In genomic region chr1:205147191-205147590, GRCh38 we compare ENCODE assay signal across 16 cellular contexts. TPM values are rescaled to one million over a fixed set of nuclear protein-coding genes. Genes with fewer than 3 reads are reported as not detected.
DNase-seq lines count a peak whose midpoint lies in the region; ATAC-seq, FAIRE-seq and TF ChIP-seq lines count a peak whose summit lies in the region.
"Had no signal": no experiment of that assay in that cellular context is flagged by ENCODE, and none has a peak within 500 bp of the region (broad histone marks: within the 10 kb centered on the region; RNA-seq: fewer than 3 reads in every experiment).

No MANE protein-coding gene starts in this region.

- H3K79me2 ChIP-seq in trophoblast cell (ENCODE audit: control insufficient read depth, insufficient read depth, low read length, poor library complexity): no peaks in the 10 kb centered on the region

- no peaks in the 10 kb centered on the region for H3K9me3 ChIP-seq in HUES48 (ENCODE audit: control insufficient read depth, insufficient read depth, low read length)
- no peaks in the 10 kb centered on the region for H3K9me3 ChIP-seq in trophoblast cell (ENCODE audit: insufficient read depth, low read depth, low read length)

- DNase-seq in AG09309 (ENCODE audit: low read depth): peak; percentile 57
- peak; percentile 21 for DNase-seq in bronchial epithelial cell (ENCODE audit: low read depth)
- DNase-seq in kidney tubule cell (ENCODE audit: low spot score): peak; percentile 93
- DNase-seq in trophoblast cell: no peak
- DNase-seq in activated CD8-positive, alpha-beta memory T cell treated with anti-CD3 and anti-CD28 coated beads, Interleukin-2, amount 10 ng/mL, durations not matched to agents 7 days and 5 days: no peak
- DNase-seq: activated CD4-positive, CD25-positive, alpha-beta regulatory T cell treated with anti-CD3 and anti-CD28 coated beads, Interleukin-2, amount 50 U/mL, for 72 hours; caudate nucleus; GDM1; KG1; NCI-H1694 treated with DMSO at 0.1 percent for 48 hours; stimulated activated CD4-positive, alpha-beta T cell treated with anti-CD3 and anti-CD28 coated beads, Interleukin-4, amount 100 ng/mL, for 4 hours; stimulated activated naive CD4-positive, alpha-beta T cell treated with Interleukin-2 at 50 U/mL for 16 hours had no signal

- H3K36me3 ChIP-seq in HUES48 (ENCODE audit: control insufficient read depth, insufficient read depth, low read length) (peaks cover 27% of the 10 kb centered on the region), bronchial epithelial cell (ENCODE audit: control insufficient read depth, insufficient read depth, low read length) (no peaks in the 10 kb centered on the region), trophoblast cell (ENCODE audit: control insufficient read depth in 1 of 2, insufficient read depth in 2 of 2, low read length in 2 of 2) (peaks cover 3 to 11% of the 10 kb centered on the region in 2 experiments)

- no peak overlapping the region for H4K8ac ChIP-seq in trophoblast cell (ENCODE audit: low read depth, low read length)

- H2AFZ ChIP-seq in trophoblast cell (ENCODE audit: insufficient read depth, low read length, poor library complexity): no peak overlapping the region

- FAIRE-seq in bronchial epithelial cell (lab: Jason Lieb, UNC): no peak

- H3K4me3 ChIP-seq in AG09309 (ENCODE audit: control insufficient read depth, low read depth, low read length) (no peak overlapping the region), HUES48 (ENCODE audit: low read depth, low read length) (no peak overlapping the region), bronchial epithelial cell (ENCODE audit: low read depth, low read length) (no peak overlapping the region), trophoblast cell (ENCODE audit: low read depth, low read length) (no peak overlapping the region)
- H3K4me3 ChIP-seq: SK-N-MC had no signal

- CTCF ChIA-PET in activated CD8-positive, alpha-beta memory T cell treated with anti-CD3 and anti-CD28 coated beads, Interleukin-2, amount 10 ng/mL, durations not matched to agents 7 days and 5 days (lab: Charles Lee): interaction anchor here (1.6 kb wide), 1 partner anchor 86 kb away, joined by 4 read pairs; no protein-coding TSS in a partner anchor

- no peak overlapping the region for H3K14ac ChIP-seq in trophoblast cell (ENCODE audit: low read length)

- H2BK120ac ChIP-seq in trophoblast cell (ENCODE audit: insufficient read depth, low read length, poor library complexity): no peak overlapping the region

- H3K4ac ChIP-seq in trophoblast cell (ENCODE audit: low read depth, low read length): no peak overlapping the region

- H3K79me1 ChIP-seq in trophoblast cell (ENCODE audit: low read length): no peaks in the 10 kb centered on the region

- no peaks in the 10 kb centered on the region for H3K27me3 Mint-ChIP-seq in activated CD8-positive, alpha-beta memory T cell treated with anti-CD3 and anti-CD28 coated beads, Interleukin-2, amount 10 ng/mL, durations not matched to agents 7 days and 5 days

- H3K9ac ChIP-seq in HUES48 (ENCODE audit: low read depth, low read length): no peak overlapping the region
- no peak overlapping the region for H3K9ac ChIP-seq in trophoblast cell (ENCODE audit: low read length)

- H3K27ac ChIP-seq in HUES48 (ENCODE audit: low read depth, low read length) (peak overlapping the region; percentile 35), trophoblast cell (ENCODE audit: low read depth, low read length) (no peak overlapping the region)
- H3K27ac ChIP-seq: SK-N-MC had no signal

- H3K27ac Mint-ChIP-seq in activated CD8-positive, alpha-beta memory T cell treated with anti-CD3 and anti-CD28 coated beads, Interleukin-2, amount 10 ng/mL, durations not matched to agents 7 days and 5 days: no peak overlapping the region

- H3K4me1 Mint-ChIP-seq in activated CD8-positive, alpha-beta memory T cell treated with anti-CD3 and anti-CD28 coated beads, Interleukin-2, amount 10 ng/mL, durations not matched to agents 7 days and 5 days: peaks cover under 1% of the 10 kb centered on the region

- no peak overlapping the region for H2BK5ac ChIP-seq in trophoblast cell (ENCODE audit: low read depth, low read length, poor library complexity)

- no CpG with 5 or more reads among the region's 2 CpGs for WGBS in trophoblast cell (ENCODE audit: extremely low coverage, insufficient coverage, insufficient read length)

- no peak for ATAC-seq in activated CD8-positive, alpha-beta memory T cell treated with anti-CD3 and anti-CD28 coated beads, Interleukin-2, amount 10 ng/mL, durations not matched to agents 7 days and 5 days
- no peak for ATAC-seq in HG02588 (IDR thresholded peaks at IDR 0.05; ENCODE audit: unreplicated experiment)
- no peak for ATAC-seq in GM18519 (IDR thresholded peaks at IDR 0.05; ENCODE audit: low FRiP score, unreplicated experiment)

- H3K4me2 ChIP-seq in trophoblast cell (ENCODE audit: low read length): no peak overlapping the region

- TF ChIP-seq CTCF in AG09309 (IDR thresholded peaks at IDR 0.05; ENCODE audit: control insufficient read depth, insufficient read depth, low read depth, low read length, missing control alignments) (no peak), bronchial epithelial cell (IDR thresholded peaks at IDR 0.05; ENCODE audit: insufficient read depth, low read length, severe bottlenecking) (no peak)

- H3K27me3 ChIP-seq in HUES48 (ENCODE audit: control insufficient read depth, insufficient read depth, low read length) (no peaks in the 10 kb centered on the region), bronchial epithelial cell (ENCODE audit: control insufficient read depth, insufficient read depth, low read length) (no peaks in the 10 kb centered on the region), trophoblast cell (ENCODE audit: insufficient read depth, low read length) (no peaks in the 10 kb centered on the region)

- no peak overlapping the region for H4K12ac ChIP-seq in trophoblast cell (ENCODE audit: low read depth, low read length)

- H3K4me1 ChIP-seq in HUES48 (ENCODE audit: control insufficient read depth, insufficient read depth, low read length): peaks cover 8% of the 10 kb centered on the region; the same call in 1 of the 2 replicates
- peaks cover 3 to 7% of the 10 kb centered on the region in 2 experiments for H3K4me1 ChIP-seq in trophoblast cell (ENCODE audit: control insufficient read depth in 1 of 2, insufficient read depth in 2 of 2, low read length in 2 of 2)

- no peak overlapping the region for H3K23ac ChIP-seq in trophoblast cell (ENCODE audit: low read length)

- no peak overlapping the region for H2AK5ac ChIP-seq in trophoblast cell (ENCODE audit: low read length)

- H2BK12ac ChIP-seq in trophoblast cell (ENCODE audit: low read length): no peak overlapping the region

- no peak overlapping the region for H4K91ac ChIP-seq in trophoblast cell (ENCODE audit: low read depth, low read length)

- no peak overlapping the region for H3K18ac ChIP-seq in trophoblast cell (ENCODE audit: low read length)

- H3K36me3 Mint-ChIP-seq in activated CD8-positive, alpha-beta memory T cell treated with anti-CD3 and anti-CD28 coated beads, Interleukin-2, amount 10 ng/mL, durations not matched to agents 7 days and 5 days: peaks cover 14% of the 10 kb centered on the region

- H3K9me3 Mint-ChIP-seq in activated CD8-positive, alpha-beta memory T cell treated with anti-CD3 and anti-CD28 coated beads, Interleukin-2, amount 10 ng/mL, durations not matched to agents 7 days and 5 days (ENCODE audit: low read depth): no peaks in the 10 kb centered on the region

- H3K4me3 Mint-ChIP-seq in activated CD8-positive, alpha-beta memory T cell treated with anti-CD3 and anti-CD28 coated beads, Interleukin-2, amount 10 ng/mL, durations not matched to agents 7 days and 5 days: no peak overlapping the region

RNA-seq across cellular contexts. Expression of gene RBBP5, which starts 25.4 kb away (rescaled TPM):
- total RNA-seq in bronchial epithelial cell: 20.5 and 23.4 TPM in 2 replicates
- 10.6 and 11.2 TPM in 2 replicates for polyA plus RNA-seq in trophoblast cell (2013)
- total RNA-seq in activated CD8-positive, alpha-beta memory T cell treated with anti-CD3 and anti-CD28 coated beads, Interleukin-2, amount 10 ng/mL, durations not matched to agents 7 days and 5 days: 10 to 100 TPM; 22.8 to 23.0 TPM

Comparison
In these comparisons a context has a peak if more than half of its experiments do, and no peak if none do; other contexts are left out.
1. DNase-seq: peak in AG09309 (single experiment), bronchial epithelial cell (single experiment) and kidney tubule cell (single experiment); none in trophoblast cell (0 of 2) and activated CD8-positive, alpha-beta memory T cell treated with anti-CD3 and anti-CD28 coated beads, Interleukin-2, amount 10 ng/mL, durations not matched to agents 7 days and 5 days (single experiment).